In the genomic region with DNA sequence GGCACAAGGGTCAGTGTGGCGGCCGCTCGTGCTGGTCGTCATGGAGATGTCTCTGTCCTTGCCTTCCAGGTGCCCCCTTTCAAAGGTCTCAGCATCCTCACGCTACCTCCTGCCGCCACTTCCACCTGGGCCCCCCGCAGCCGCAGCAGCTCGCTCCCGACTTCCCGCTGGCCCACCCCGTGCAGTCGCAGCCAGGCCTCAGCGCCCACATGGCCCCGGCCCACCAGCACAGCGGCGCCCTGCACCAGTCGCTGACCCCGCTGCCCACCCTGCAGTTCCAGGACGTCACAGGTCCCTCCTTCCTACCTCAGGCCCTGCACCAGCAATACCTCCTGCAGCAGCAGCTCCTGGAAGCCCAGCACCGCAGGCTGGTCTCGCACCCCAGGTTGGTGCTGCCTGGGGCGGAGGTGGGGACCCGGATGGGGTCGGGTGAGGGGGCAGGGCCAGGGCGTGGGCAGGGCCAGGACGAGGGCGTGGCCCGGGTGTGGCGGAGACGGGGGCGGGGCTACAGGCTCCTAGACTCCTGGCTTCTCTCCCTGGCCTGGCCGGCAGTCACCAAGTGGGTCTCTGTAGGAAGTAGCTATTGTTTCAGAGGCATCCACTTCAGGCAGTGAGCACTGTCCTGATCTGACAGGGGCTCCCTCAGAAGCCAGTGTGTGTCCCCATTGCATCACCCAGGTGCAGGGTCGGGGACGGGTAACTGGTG, we compare ENCODE assay signal across 22 cellular contexts.
DNase-seq lines count a peak whose midpoint lies in the region; ATAC-seq, FAIRE-seq and TF ChIP-seq lines count a peak whose summit lies in the region.
"Had no signal": no experiment of that assay in that cellular context is flagged by ENCODE, and none has a peak within 500 bp of the region (broad histone marks: within the 10 kb centered on the region; RNA-seq: fewer than 3 reads in every experiment).

No MANE protein-coding gene starts in this region.

- FAIRE-seq in H1 (lab: Jason Lieb, UNC), result peak; percentile 7
- FAIRE-seq: astrocyte, D721Med, HTR-8/SVneo, pancreas had no signal

- no peaks in the 10 kb centered on the region for H3K79me2 ChIP-seq in H1 (ENCODE audit: control insufficient read depth in 1 of 2, insufficient read depth in 2 of 2, low read length in 2 of 2)

- DNase-seq in H1 (ENCODE audit: low read depth in 1 of 2, low spot score in 2 of 2), result peak; percentile 46 to 94
- DNase-seq in islet precursor cell, result peak; percentile 66
- DNase-seq in testis, result peak; percentile 41
- no peak for DNase-seq in activated naive CD4-positive, alpha-beta T cell treated with Interleukin-2 at 50 U/mL for 16 hours
- no peak for DNase-seq in SIG-M5 (lab: John Stamatoyannopoulos, UW)
- DNase-seq: activated CD4-positive, alpha-beta T cell treated with anti-CD3 and anti-CD28 coated beads, Interleukin-2, amount 50 U/mL, for 1 hour; caudate nucleus; immature natural killer cell; left ventricle myocardium superior; NCI-H187 treated with DMSO at 0.1 percent for 48 hours; NCI-H2227 treated with DMSO at 0.1 percent for 48 hours; NCI-H748 treated with DMSO at 0.1 percent for 48 hours; pancreas; right cardiac atrium; stimulated activated CD4-positive, alpha-beta T cell treated with anti-CD3 and anti-CD28 coated beads, Interleukin-4, amount 100 ng/mL, for 1 hour; stimulated activated naive CD4-positive, alpha-beta T cell had no signal

- H3K14ac ChIP-seq in H1 (ENCODE audit: insufficient read length), result no peak overlapping the region

- H3K4me1 ChIP-seq in HUES48 (ENCODE audit: control insufficient read depth, insufficient read depth, low read length) (peaks cover 12% of the 10 kb centered on the region), H1 (replicated peaks in 1 of 4; ENCODE audit: control insufficient read depth in 3 of 4, insufficient read depth in 4 of 4, low read length in 3 of 4) (peaks cover 0 to 17% (median 9%) of the 10 kb centered on the region in 4 experiments; a peak in 6 of 7 replicates), testis (no peaks in the 10 kb centered on the region)
- H3K4me1 ChIP-seq: pancreas had no signal

- H3K4me2 ChIP-seq in H1 (ENCODE audit: insufficient read depth in 1 of 2, low read depth in 2 of 2, low read length in 2 of 2), result peak overlapping the region; percentile 59 to 73

- ATAC-seq in HG02798 (IDR thresholded peaks at IDR 0.05; ENCODE audit: poor library complexity, unreplicated experiment), result no peak
- ATAC-seq: left ventricle myocardium superior, pancreas, right cardiac atrium had no signal

- H3K18ac ChIP-seq in H1 (ENCODE audit: extremely low read depth, low read length), result peak overlapping the region; percentile 95

- intact Hi-C loops in testis (cut with DNase I; ENCODE audit: low total_unique reads), result no loop called here

- POLR2A ChIA-PET in H1 (lab: Charles Lee; ENCODE audit: partially characterized antibody), result interaction anchor here (0.5 to 2.5 kb wide), 11 partner anchors 8 to 260 kb away, joined by 3 to 8 read pairs (median 3); no protein-coding TSS in a partner anchor

- H4K8ac ChIP-seq in H1 (ENCODE audit: extremely low read depth, insufficient read depth, low read length), result no peak overlapping the region

- H2AFZ ChIP-seq in H1 (ENCODE audit: low read length), result no peak overlapping the region; the same call in 1 of the 2 replicates

- peak overlapping the region; percentile 90; the same call in 1 of the 2 replicates for H2BK15ac ChIP-seq in H1 (ENCODE audit: low read length)

- WGBS in H1 (ENCODE audit: extremely low coverage in 1 of 2, insufficient coverage in 1 of 2, insufficient read length in 1 of 2, insufficient replicate concordance in 2 of 2, low coverage in 1 of 2, low lambda C conversion rate in 2 of 2, missing lambda C conversion rate in 1 of 2), 2 experiments, result 65% methylated on average over 26 of the region's 35 CpGs; no CpG with 5 or more reads in 1 of the 2 experiments
- WGBS in testis, 2 donors, result 55 to 61% methylated on average over 23 to 35 of the region's 35 CpGs

- H4K20me1 ChIP-seq in H1 (replicated peaks in 1 of 2; ENCODE audit: control insufficient read depth in 1 of 2, insufficient read depth in 2 of 2, low read length in 2 of 2), result no peaks in the 10 kb centered on the region

- H3K9me3 ChIP-seq in HUES48 (ENCODE audit: control insufficient read depth, insufficient read depth, low read length) (no peaks in the 10 kb centered on the region), H1 (ENCODE audit: insufficient read depth in 2 of 2, low read depth in 1 of 2, low read length in 1 of 2) (no peaks in the 10 kb centered on the region), testis (no peaks in the 10 kb centered on the region)
- H3K9me3 ChIP-seq: pancreas had no signal

- peak overlapping the region; percentile 84 for H3K4ac ChIP-seq in H1 (replicated peaks; ENCODE audit: insufficient read length, low read depth, low read length)

- peak overlapping the region; percentile 89 for H4K91ac ChIP-seq in H1 (replicated peaks; ENCODE audit: insufficient read length, low read length)

- no peaks in the 10 kb centered on the region for H3K79me1 ChIP-seq in H1 (ENCODE audit: low read depth, low read length)

- H2BK120ac ChIP-seq in H1 (replicated peaks; ENCODE audit: low read depth, low read length), result no peak overlapping the region

- H3K27ac ChIP-seq in HUES48 (ENCODE audit: low read depth, low read length) (no peak overlapping the region), H1 (ENCODE audit: low read depth, low read length) (no peak overlapping the region), testis (no peak overlapping the region)
- H3K27ac ChIP-seq: pancreas, VCaP had no signal

- no peak overlapping the region for H3K9ac ChIP-seq in HUES48 (ENCODE audit: low read depth, low read length)
- H3K9ac ChIP-seq in H1 (replicated peaks in 1 of 4; ENCODE audit: extremely low read depth in 1 of 4, low read depth in 3 of 4, low read length in 3 of 4), result peak overlapping the region in 3 of 4 experiments; percentile 25 to 38 (median 26); a peak in 5 of 7 replicates

- peaks cover 2% of the 10 kb centered on the region; the same call in 1 of the 2 replicates for H3K23me2 ChIP-seq in H1 (ENCODE audit: low read depth, low read length)

- H3K56ac ChIP-seq in H1 (replicated peaks; ENCODE audit: insufficient read length, low read depth, low read length), result no peak overlapping the region

- H3K27me3 ChIP-seq in HUES48 (ENCODE audit: control insufficient read depth, insufficient read depth, low read length) (no peaks in the 10 kb centered on the region), H1 (replicated peaks in 1 of 4; ENCODE audit: control insufficient read depth in 3 of 4, extremely low read depth in 1 of 4, insufficient read depth in 3 of 4, low read length in 3 of 4) (no peaks in the 10 kb centered on the region), testis (no peaks in the 10 kb centered on the region)
- H3K27me3 ChIP-seq: pancreas had no signal

- H3K4me3 ChIP-seq in HUES48 (ENCODE audit: low read depth, low read length) (peak overlapping the region; percentile 53; the same call in 1 of the 2 replicates), H1 (ENCODE audit: extremely low read depth in 1 of 4, insufficient read depth in 2 of 4, low read depth in 3 of 4, low read length in 4 of 4) (peak overlapping the region in 3 of 4 experiments; percentile 17 to 49 (median 49); a peak in 5 of 8 replicates), testis (peak overlapping the region; percentile 39 to 57)
- H3K4me3 ChIP-seq: pancreas had no signal

- H2AK5ac ChIP-seq in H1 (ENCODE audit: low read depth, low read length), result no peak overlapping the region

- no peak overlapping the region for H3K23ac ChIP-seq in H1 (ENCODE audit: insufficient read length)

- peak overlapping the region; percentile 97 for H2BK12ac ChIP-seq in H1 (ENCODE audit: low read depth, low read length)

- no peak overlapping the region for H2BK20ac ChIP-seq in H1 (ENCODE audit: low read length)

- H2BK5ac ChIP-seq in H1 (ENCODE audit: low read depth, low read length), result peak overlapping the region; percentile 80; the same call in 1 of the 2 replicates

- H3K36me3 ChIP-seq in HUES48 (ENCODE audit: control insufficient read depth, insufficient read depth, low read length) (no peaks in the 10 kb centered on the region), H1 (ENCODE audit: control insufficient read depth in 2 of 4, insufficient read depth in 4 of 4, low read length in 3 of 4) (no peaks in the 10 kb centered on the region), testis (ENCODE audit: low read depth, missing control alignments) (no peaks in the 10 kb centered on the region)
- H3K36me3 ChIP-seq: pancreas had no signal

- H4K5ac ChIP-seq in H1 (ENCODE audit: insufficient read length, low read depth, low read length), result peak overlapping the region; percentile 81

- TF ChIP-seq CTCF in H1 (IDR thresholded peaks at IDR 0.05; ENCODE audit: control extremely low read depth in 1 of 3, insufficient read depth in 1 of 3, low read depth in 1 of 3, low read length in 3 of 3) (no peak), testis (IDR thresholded peaks at IDR 0.05) (no peak)

- TF ChIP-seq RAD21 in H1 (IDR thresholded peaks at IDR 0.05 in 1 of 2, conservative IDR thresholded peaks at IDR 0.05 in 1 of 2; ENCODE audit: low read depth in 2 of 2, low read length in 2 of 2), result peak in 1 of 2 experiments; percentile 0; a peak in 1 of 4 replicates

- CTCF ChIA-PET in H1 (lab: Charles Lee; ENCODE audit: partially characterized antibody), result interaction anchor here (0.8 to 4.3 kb wide), 14 partner anchors 11 to 224 kb away, joined by 3 to 33 read pairs (median 4); partner anchors contain the start of gene LOXHD1

- no peak for TF ChIP-seq POLR2A in H1 (IDR thresholded peaks at IDR 0.05; ENCODE audit: control extremely low read depth in 1 of 2, low read depth in 2 of 2, low read length in 2 of 2)
- TF ChIP-seq POLR2A in testis (IDR thresholded peaks at IDR 0.05), result no peak

- TF ChIP-seq EP300 in H1 (IDR thresholded peaks at IDR 0.05; ENCODE audit: borderline replicate concordance in 1 of 2, low read depth in 2 of 2, low read length in 2 of 2), result no peak

TF ChIP-seq in H1, 55 proteins besides CTCF, POLR2A, EP300 and RAD21 (continues in another document):
- TF ChIP-seq, protein P1, sequence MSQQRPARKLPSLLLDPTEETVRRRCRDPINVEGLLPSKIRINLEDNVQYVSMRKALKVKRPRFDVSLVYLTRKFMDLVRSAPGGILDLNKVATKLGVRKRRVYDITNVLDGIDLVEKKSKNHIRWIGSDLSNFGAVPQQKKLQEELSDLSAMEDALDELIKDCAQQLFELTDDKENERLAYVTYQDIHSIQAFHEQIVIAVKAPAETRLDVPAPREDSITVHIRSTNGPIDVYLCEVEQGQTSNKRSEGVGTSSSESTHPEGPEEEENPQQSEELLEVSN (IDR thresholded peaks at IDR 0.05), result no peak
- no peak for TF ChIP-seq CTBP2 (IDR thresholded peaks at IDR 0.05; ENCODE audit: borderline replicate concordance, insufficient read depth, insufficient read length, low read length)
- TF ChIP-seq TCF12 (IDR thresholded peaks at IDR 0.05; ENCODE audit: low read depth, low read length), result no peak
- TF ChIP-seq FOSL1 (IDR thresholded peaks at IDR 0.05; ENCODE audit: insufficient read depth, low read depth, low read length), result no peak
- TF ChIP-seq TBP (IDR thresholded peaks at IDR 0.05; ENCODE audit: low read depth, low read length), result peak; percentile 56; the same call in 1 of the 2 replicates
- 0 out of 2 replicates have a peak, but pooled peaks have one; percentile 11 for TF ChIP-seq JUND (IDR thresholded peaks at IDR 0.05; ENCODE audit: low read length)
- no peak for TF ChIP-seq CHD2 (IDR thresholded peaks at IDR 0.05; ENCODE audit: low read length)
- TF ChIP-seq YY1 (IDR thresholded peaks at IDR 0.05; ENCODE audit: low read depth, low read length), result no peak

Comparison
In these comparisons a context has a peak if more than half of its experiments do, and no peak if none do; other contexts are left out.
1. DNase-seq: peak in H1 (2 of 2), islet precursor cell (single experiment) and testis (single experiment); none in activated naive CD4-positive, alpha-beta T cell treated with Interleukin-2 at 50 U/mL for 16 hours (single experiment) and SIG-M5 (single experiment).
2. Peak in every context shown above with its lines, with median percentiles within 50 percentile points of each other: H3K4me3 ChIP-seq.